In the genomic region with DNA sequence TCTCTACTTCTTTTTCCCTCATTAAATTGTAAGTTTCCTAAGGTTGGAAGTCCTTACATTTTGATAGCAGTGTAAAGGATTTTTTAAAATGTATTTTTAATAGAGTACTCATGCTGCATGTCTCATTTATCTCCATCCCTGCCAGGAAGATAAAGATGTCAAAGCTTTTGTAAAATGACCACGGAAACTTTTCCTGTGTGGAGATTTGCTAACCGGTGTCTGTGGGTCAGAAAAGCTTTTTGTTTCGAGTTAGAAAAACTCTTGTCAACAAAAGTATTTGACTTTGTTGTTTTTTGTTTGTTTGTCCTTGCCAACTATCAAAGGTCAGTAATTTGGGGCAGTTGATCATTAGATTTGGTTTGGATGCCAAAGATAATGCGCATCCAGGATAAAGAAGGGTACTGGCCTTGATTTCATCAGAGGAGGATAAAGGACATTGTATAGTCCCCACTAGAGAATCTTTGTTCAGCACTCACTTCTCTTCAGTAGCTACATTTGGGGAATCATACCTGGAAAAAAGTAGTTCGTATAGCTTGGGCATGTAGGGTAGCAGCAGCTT, we compare ENCODE assay signal across 9 cellular contexts.
DNase-seq lines count a peak whose midpoint lies in the region; ATAC-seq and TF ChIP-seq lines count a peak whose summit lies in the region.
"Had no signal": no experiment of that assay in that cellular context is flagged by ENCODE, and none has a peak within 500 bp of the region (broad histone marks: within the 10 kb centered on the region; RNA-seq: fewer than 3 reads in every experiment).

No MANE protein-coding gene starts in this region.

- H4K20me1 ChIP-seq in PC-3 (ENCODE audit: low read length) = no peaks in the 10 kb centered on the region

- no peak for DNase-seq in activated CD4-positive, alpha-beta memory T cell treated with anti-CD3 and anti-CD28 coated beads for 36 hours
- no peak for DNase-seq in activated CD4-positive, alpha-beta memory T cell treated with anti-CD3 and anti-CD28 coated beads, Interleukin-2, amount 10 ng/mL, durations not matched to agents 7 days and 5 days
- no peak for DNase-seq in PC-3
- no peak for DNase-seq in foreskin keratinocyte
- no peak for DNase-seq in T-helper 2 cell treated with Interferon-gamma antibody and Interleukin-4, amounts not matched to agents 5 μg/mL and 100 μg/mL, for 36 hours (ENCODE audit: low spot score)
- DNase-seq in NCI-H2196 treated with DMSO at 0.1 percent for 48 hours (lab: John Stamatoyannopoulos, UW; ENCODE audit: unreplicated experiment) = no peak
- DNase-seq: DMS 273 treated with DMSO at 0.1 percent for 48 hours had no signal

- H3K27ac ChIP-seq in PC-3 (ENCODE audit: low read length) (peak overlapping the region; percentile 90), foreskin keratinocyte (peak overlapping the region; percentile 85), skin epidermis (peak overlapping the region in 15 of 21 experiments; percentile 10 to 80 (median 67))

- no peaks in the 10 kb centered on the region for H3K9me3 Mint-ChIP-seq in activated CD4-positive, alpha-beta memory T cell treated with anti-CD3 and anti-CD28 coated beads for 36 hours
- no peaks in the 10 kb centered on the region for H3K9me3 Mint-ChIP-seq in activated CD4-positive, alpha-beta memory T cell treated with anti-CD3 and anti-CD28 coated beads, Interleukin-2, amount 10 ng/mL, durations not matched to agents 7 days and 5 days
- no peaks in the 10 kb centered on the region for H3K9me3 Mint-ChIP-seq in T-helper 2 cell treated with Interferon-gamma antibody and Interleukin-4, amounts not matched to agents 5 μg/mL and 100 μg/mL, for 36 hours

- no peaks in the 10 kb centered on the region for H3K27me3 Mint-ChIP-seq in activated CD4-positive, alpha-beta memory T cell treated with anti-CD3 and anti-CD28 coated beads for 36 hours
- no peaks in the 10 kb centered on the region for H3K27me3 Mint-ChIP-seq in activated CD4-positive, alpha-beta memory T cell treated with anti-CD3 and anti-CD28 coated beads, Interleukin-2, amount 10 ng/mL, durations not matched to agents 7 days and 5 days
- no peaks in the 10 kb centered on the region for H3K27me3 Mint-ChIP-seq in T-helper 2 cell treated with Interferon-gamma antibody and Interleukin-4, amounts not matched to agents 5 μg/mL and 100 μg/mL, for 36 hours (ENCODE audit: low read depth)

- no peaks in the 10 kb centered on the region for H3K9me3 ChIP-seq in PC-3 (ENCODE audit: low read length)

- intact Hi-C loops in activated CD4-positive, alpha-beta memory T cell treated with anti-CD3 and anti-CD28 coated beads for 36 hours (cut with micrococcal nuclease) = no loop called here
- intact Hi-C loops in PC-3 (cut with micrococcal nuclease) = no loop called here

- no TSS peak for BruUV-seq in PC-3 (replicated peaks; lab: Mats Ljungman, UMichigan)

- no peaks in the 10 kb centered on the region for H3K9me2 ChIP-seq in PC-3 (replicated peaks; ENCODE audit: low read length)

- H3K27me3 ChIP-seq in PC-3 (ENCODE audit: low read length) (no peaks in the 10 kb centered on the region), foreskin keratinocyte (no peaks in the 10 kb centered on the region)

- H3K36me3 Mint-ChIP-seq in activated CD4-positive, alpha-beta memory T cell treated with anti-CD3 and anti-CD28 coated beads for 36 hours = peaks cover 64% of the 10 kb centered on the region
- H3K36me3 Mint-ChIP-seq in activated CD4-positive, alpha-beta memory T cell treated with anti-CD3 and anti-CD28 coated beads, Interleukin-2, amount 10 ng/mL, durations not matched to agents 7 days and 5 days (ENCODE audit: low read depth) = peaks cover 95% of the 10 kb centered on the region
- H3K36me3 Mint-ChIP-seq in T-helper 2 cell treated with Interferon-gamma antibody and Interleukin-4, amounts not matched to agents 5 μg/mL and 100 μg/mL, for 36 hours (ENCODE audit: low read depth) = peaks cover 83% of the 10 kb centered on the region

- peaks cover 7% of the 10 kb centered on the region for H3F3A ChIP-seq in PC-3 (ENCODE audit: low read length, unreplicated experiment)

- TF ChIP-seq CTCF in PC-3 (conservative IDR thresholded peaks at IDR 0.05; ENCODE audit: low read depth, low read length) = no peak
- TF ChIP-seq CTCF in foreskin keratinocyte (conservative IDR thresholded peaks at IDR 0.05) = no peak

- no peak overlapping the region for H3K4me3 Mint-ChIP-seq in activated CD4-positive, alpha-beta memory T cell treated with anti-CD3 and anti-CD28 coated beads for 36 hours
- H3K4me3 Mint-ChIP-seq in activated CD4-positive, alpha-beta memory T cell treated with anti-CD3 and anti-CD28 coated beads, Interleukin-2, amount 10 ng/mL, durations not matched to agents 7 days and 5 days = no peak overlapping the region
- H3K4me3 Mint-ChIP-seq in T-helper 2 cell treated with Interferon-gamma antibody and Interleukin-4, amounts not matched to agents 5 μg/mL and 100 μg/mL, for 36 hours = no peak overlapping the region

- H3K4me3 ChIP-seq in PC-3 (ENCODE audit: low read length) (no peak overlapping the region), skin epidermis (no peak overlapping the region)

- CTCF ChIA-PET in activated CD4-positive, alpha-beta memory T cell treated with anti-CD3 and anti-CD28 coated beads for 36 hours (lab: Charles Lee) = interaction anchor here (0.6 to 2.3 kb wide), 3 partner anchors 63 to 312 kb away, joined by 3 to 8 read pairs (median 4); no protein-coding TSS in a partner anchor
- CTCF ChIA-PET in activated CD4-positive, alpha-beta memory T cell treated with anti-CD3 and anti-CD28 coated beads, Interleukin-2, amount 10 ng/mL, durations not matched to agents 7 days and 5 days (lab: Charles Lee) = interaction anchor here (1.4 kb wide), 1 partner anchor 24 kb away, joined by 3 read pairs; no protein-coding TSS in a partner anchor
- CTCF ChIA-PET in PC-3 (lab: Charles Lee) = interaction anchor here (0.7 to 1.7 kb wide), 2 partner anchors 14 to 101 kb away, joined by 3 to 10 read pairs; no protein-coding TSS in a partner anchor

- H3K4me1 ChIP-seq in PC-3 (ENCODE audit: insufficient read depth, low read length) = peaks cover 51% of the 10 kb centered on the region
- peaks cover 20% of the 10 kb centered on the region for H3K4me1 ChIP-seq in foreskin keratinocyte

- POLR2A ChIA-PET in activated CD4-positive, alpha-beta memory T cell treated with anti-CD3 and anti-CD28 coated beads for 36 hours (lab: Charles Lee) = no interaction called here
- POLR2A ChIA-PET in activated CD4-positive, alpha-beta memory T cell treated with anti-CD3 and anti-CD28 coated beads, Interleukin-2, amount 10 ng/mL, durations not matched to agents 7 days and 5 days (lab: Charles Lee) = interaction anchor here (1.7 kb wide), 1 partner anchor 13 kb away, joined by 3 read pairs; no protein-coding TSS in a partner anchor
- POLR2A ChIA-PET in PC-3 (lab: Charles Lee; ENCODE audit: unreplicated experiment) = no interaction called here

- H3K4me2 ChIP-seq in PC-3 (ENCODE audit: low read length) = peak overlapping the region; percentile 59

- peak overlapping the region; percentile 77 for H3K27ac Mint-ChIP-seq in activated CD4-positive, alpha-beta memory T cell treated with anti-CD3 and anti-CD28 coated beads for 36 hours
- no peak overlapping the region for H3K27ac Mint-ChIP-seq in activated CD4-positive, alpha-beta memory T cell treated with anti-CD3 and anti-CD28 coated beads, Interleukin-2, amount 10 ng/mL, durations not matched to agents 7 days and 5 days
- H3K27ac Mint-ChIP-seq in T-helper 2 cell treated with Interferon-gamma antibody and Interleukin-4, amounts not matched to agents 5 μg/mL and 100 μg/mL, for 36 hours = no peak overlapping the region

- ATAC-seq in PC-3 (no peak), foreskin keratinocyte (no peak), HG02973 (IDR thresholded peaks at IDR 0.05; ENCODE audit: unreplicated experiment) (no peak)

- no peak overlapping the region for H2AFZ ChIP-seq in PC-3 (ENCODE audit: low read length)

- H3K36me3 ChIP-seq in PC-3 (ENCODE audit: low read depth, low read length) = no peaks in the 10 kb centered on the region

- peak overlapping the region; percentile 72 for H3K9ac ChIP-seq in PC-3 (ENCODE audit: low read length)

- peaks cover 76% of the 10 kb centered on the region for H3K4me1 Mint-ChIP-seq in activated CD4-positive, alpha-beta memory T cell treated with anti-CD3 and anti-CD28 coated beads for 36 hours (ENCODE audit: low read depth)
- peaks cover 59% of the 10 kb centered on the region for H3K4me1 Mint-ChIP-seq in activated CD4-positive, alpha-beta memory T cell treated with anti-CD3 and anti-CD28 coated beads, Interleukin-2, amount 10 ng/mL, durations not matched to agents 7 days and 5 days
- peaks cover 21% of the 10 kb centered on the region for H3K4me1 Mint-ChIP-seq in T-helper 2 cell treated with Interferon-gamma antibody and Interleukin-4, amounts not matched to agents 5 μg/mL and 100 μg/mL, for 36 hours (ENCODE audit: low read depth)

- H3K79me2 ChIP-seq in PC-3 (ENCODE audit: low read length) = no peaks in the 10 kb centered on the region
